ENCODE assay signal across 21 cellular contexts in genomic region chr2:174919886-174920595, GRCh38.
"Had no signal": no experiment of that assay in that cellular context is flagged by ENCODE, and none has a peak within 500 bp of the region (broad histone marks: within the 10 kb centered on the region; RNA-seq: fewer than 3 reads in every experiment).

No MANE protein-coding gene starts in this region.

- H3K9me3 Mint-ChIP-seq: effector memory CD8-positive, alpha-beta T cell; immature natural killer cell had no signal

- H3K9me3 ChIP-seq: esophagus muscularis mucosa, left ventricle myocardium inferior, lower lobe of right lung, sigmoid colon, stomach, thoracic aorta, transverse colon had no signal

- H3K27ac ChIP-seq: epithelial cell of prostate, esophagus muscularis mucosa, left ventricle myocardium inferior, lower lobe of right lung, sigmoid colon, skin epidermis, stomach, thoracic aorta, transverse colon had no signal

- H3K36me3 Mint-ChIP-seq: immature natural killer cell, naive B cell had no signal

- H3K36me3 ChIP-seq: left ventricle myocardium inferior, lower lobe of right lung, sigmoid colon, stomach, thoracic aorta, transverse colon had no signal

- ATAC-seq: effector memory CD8-positive, alpha-beta T cell; left cardiac atrium; lower lobe of right lung; stimulated activated naive B cell treated with anti-CD40 and anti-IgM and Interleukin-4, amounts not matched to agents 10 μg/mL and 1 μg/mL and 100 μg/mL, for 72 hours had no signal

- H3K4me3 Mint-ChIP-seq: effector memory CD8-positive, alpha-beta T cell; immature natural killer cell; naive B cell; nephron; stimulated activated naive B cell treated with anti-CD40 and anti-IgM and Interleukin-4, amounts not matched to agents 10 μg/mL and 1 μg/mL and 100 μg/mL, for 72 hours had no signal

- H3K27ac Mint-ChIP-seq: effector memory CD8-positive, alpha-beta T cell; immature natural killer cell; naive B cell; stimulated activated naive B cell treated with anti-CD40 and anti-IgM and Interleukin-4, amounts not matched to agents 10 μg/mL and 1 μg/mL and 100 μg/mL, for 72 hours had no signal

- DNase-seq: cortex of kidney; effector memory CD8-positive, alpha-beta T cell; foreskin fibroblast; immature natural killer cell; left cardiac atrium; left ventricle myocardium inferior; lower lobe of right lung; mesendoderm; naive B cell; sigmoid colon; stimulated activated CD4-positive, alpha-beta T cell treated with anti-CD3 and anti-CD28 coated beads, Interleukin-2, amount 100 ng/mL, for 24 hours; stimulated activated CD4-positive, alpha-beta T cell treated with anti-CD3 and anti-CD28 coated beads, Interleukin-4, amount 100 ng/mL, for 4 hours; stimulated activated naive B cell treated with anti-CD40 and anti-IgM and Interleukin-4, amounts not matched to agents 10 μg/mL and 1 μg/mL and 100 μg/mL, for 72 hours; stomach; substantia nigra; transverse colon had no signal

- H3K4me1 ChIP-seq: esophagus muscularis mucosa, stomach, transverse colon had no signal

- H3K4me1 Mint-ChIP-seq: immature natural killer cell; naive B cell; nephron; stimulated activated naive B cell treated with anti-CD40 and anti-IgM and Interleukin-4, amounts not matched to agents 10 μg/mL and 1 μg/mL and 100 μg/mL, for 72 hours had no signal

- H3K4me3 ChIP-seq: esophagus muscularis mucosa, left ventricle myocardium inferior, lower lobe of right lung, sigmoid colon, skin epidermis, stomach, thoracic aorta, transverse colon had no signal

- H3K27me3 Mint-ChIP-seq: effector memory CD8-positive, alpha-beta T cell had no signal
